1 cellular context compared by ENCODE assay signal in the genomic region with DNA sequence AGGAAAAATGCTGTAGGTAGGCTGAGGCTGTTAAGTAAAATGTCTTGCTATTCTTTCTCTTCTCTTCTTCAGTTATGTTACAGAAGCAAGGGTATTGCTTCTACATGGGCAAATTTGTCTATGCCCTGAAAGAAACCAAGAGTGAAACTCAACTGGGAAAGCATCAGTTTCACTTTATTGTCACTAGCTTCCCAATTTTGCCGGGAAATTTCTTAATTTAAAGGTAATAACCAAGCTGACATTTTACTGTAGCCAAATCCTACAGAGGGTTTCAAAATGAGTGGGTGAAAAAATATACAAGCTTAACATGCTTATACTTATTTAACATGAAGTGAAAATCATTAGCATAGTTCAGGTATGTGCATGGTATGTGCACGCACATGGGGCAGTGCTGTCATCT.
TF ChIP-seq lines count a peak whose summit lies in the region.

No MANE protein-coding gene starts in this region.

TF ChIP-seq in WTC11, 78 proteins besides CTCF, POLR2A, EP300 and RAD21:
- no peak for TF ChIP-seq MYBL2 (CRISPR knock-in tag; IDR thresholded peaks at IDR 0.05)
- TF ChIP-seq, protein P1, sequence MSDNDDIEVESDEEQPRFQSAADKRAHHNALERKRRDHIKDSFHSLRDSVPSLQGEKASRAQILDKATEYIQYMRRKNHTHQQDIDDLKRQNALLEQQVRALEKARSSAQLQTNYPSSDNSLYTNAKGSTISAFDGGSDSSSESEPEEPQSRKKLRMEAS (CRISPR knock-in tag; IDR thresholded peaks at IDR 0.05): no peak
- TF ChIP-seq, protein P2, sequence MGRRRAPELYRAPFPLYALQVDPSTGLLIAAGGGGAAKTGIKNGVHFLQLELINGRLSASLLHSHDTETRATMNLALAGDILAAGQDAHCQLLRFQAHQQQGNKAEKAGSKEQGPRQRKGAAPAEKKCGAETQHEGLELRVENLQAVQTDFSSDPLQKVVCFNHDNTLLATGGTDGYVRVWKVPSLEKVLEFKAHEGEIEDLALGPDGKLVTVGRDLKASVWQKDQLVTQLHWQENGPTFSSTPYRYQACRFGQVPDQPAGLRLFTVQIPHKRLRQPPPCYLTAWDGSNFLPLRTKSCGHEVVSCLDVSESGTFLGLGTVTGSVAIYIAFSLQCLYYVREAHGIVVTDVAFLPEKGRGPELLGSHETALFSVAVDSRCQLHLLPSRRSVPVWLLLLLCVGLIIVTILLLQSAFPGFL (CRISPR knock-in tag; IDR thresholded peaks at IDR 0.05; ENCODE audit: borderline replicate concordance): no peak
- TF ChIP-seq GRHL2 (CRISPR knock-in tag; IDR thresholded peaks at IDR 0.05; ENCODE audit: insufficient replicate concordance, severe bottlenecking): no peak
- no peak for TF ChIP-seq ESRRA (CRISPR knock-in tag; IDR thresholded peaks at IDR 0.05; ENCODE audit: borderline replicate concordance)
